Comparison of ENCODE assay signal across 17 cellular contexts in the genomic region with DNA sequence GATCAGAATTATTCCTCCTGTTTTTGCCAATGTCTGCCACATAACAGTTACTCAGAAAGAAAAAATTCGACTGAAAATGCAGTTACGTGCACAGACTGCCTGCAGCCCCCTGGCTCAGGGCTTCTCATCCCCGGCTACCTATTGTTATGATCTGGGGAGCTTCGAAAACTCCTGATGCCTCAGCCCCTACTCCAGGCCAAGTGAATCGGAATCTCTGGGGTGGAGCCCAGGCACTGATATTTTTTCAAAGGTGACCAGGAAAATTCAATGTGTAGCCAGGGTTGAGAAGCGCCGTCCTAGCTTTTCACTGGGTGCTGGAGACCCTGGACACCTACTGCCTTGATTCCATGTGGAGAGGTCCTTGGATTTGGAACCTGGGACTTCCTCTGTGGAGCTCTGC. TPM values are rescaled to one million over a fixed set of nuclear protein-coding genes. Genes with fewer than 3 reads are reported as not detected.
DNase-seq lines count a peak whose midpoint lies in the region; ATAC-seq, FAIRE-seq and TF ChIP-seq lines count a peak whose summit lies in the region.
"Had no signal": no experiment of that assay in that cellular context is flagged by ENCODE, and none has a peak within 500 bp of the region (broad histone marks: within the 10 kb centered on the region; RNA-seq: fewer than 3 reads in every experiment).

No MANE protein-coding gene starts in this region.

- no peaks in the 10 kb centered on the region for H3K79me2 ChIP-seq in astrocyte (ENCODE audit: insufficient read depth, low read length)

- no peaks in the 10 kb centered on the region for H3K9me3 Mint-ChIP-seq in activated CD8-positive, alpha-beta T cell treated with anti-CD3 and anti-CD28 coated beads, Interleukin-2, amount 10 ng/mL, durations not matched to agents 7 days and 5 days (ENCODE audit: insufficient read depth)
- H3K9me3 Mint-ChIP-seq in activated CD8-positive, alpha-beta T cell treated with anti-CD3 and anti-CD28 coated beads for 36 hours: no peaks in the 10 kb centered on the region
- no peaks in the 10 kb centered on the region for H3K9me3 Mint-ChIP-seq in CD8-positive, alpha-beta memory T cell
- H3K9me3 Mint-ChIP-seq in astrocyte (ENCODE audit: unreplicated experiment) (no peaks in the 10 kb centered on the region), T-cell (no peaks in the 10 kb centered on the region)
- H3K9me3 Mint-ChIP-seq: CD4-positive, CD25-positive, alpha-beta regulatory T cell had no signal

- H3K4me2 ChIP-seq in astrocyte (ENCODE audit: low read length): no peak overlapping the region
- H3K4me2 ChIP-seq: BLaER1 treated with 17β-estradiol and CSF1 and Interleukin-3, amounts not matched to agents 10 nM and 100 nM had no signal

- H3K36me3 ChIP-seq in CD8-positive, alpha-beta memory T cell (ENCODE audit: insufficient read depth, low read length): no peaks in the 10 kb centered on the region
- H3K36me3 ChIP-seq in astrocyte (ENCODE audit: insufficient read depth, low read length): no peaks in the 10 kb centered on the region
- H3K36me3 ChIP-seq in esophagus muscularis mucosa: peaks cover 0 to 5% (median 1%) of the 10 kb centered on the region in 4 donors
- H3K36me3 ChIP-seq: BLaER1 treated with 17β-estradiol and CSF1 and Interleukin-3, amounts not matched to agents 10 nM and 100 nM had no signal

- peak overlapping the region; percentile 44 for H3K27ac Mint-ChIP-seq in activated CD8-positive, alpha-beta T cell treated with anti-CD3 and anti-CD28 coated beads, Interleukin-2, amount 10 ng/mL, durations not matched to agents 7 days and 5 days
- H3K27ac Mint-ChIP-seq in activated CD8-positive, alpha-beta T cell treated with anti-CD3 and anti-CD28 coated beads for 36 hours: no peak overlapping the region
- H3K27ac Mint-ChIP-seq in CD8-positive, alpha-beta memory T cell: peak overlapping the region in 5 of 8 donors; percentile 21 to 83 (median 72)
- no peak overlapping the region for H3K27ac Mint-ChIP-seq in astrocyte (ENCODE audit: unreplicated experiment)
- H3K27ac Mint-ChIP-seq in T-cell: peak overlapping the region in 1 of 2 donors; percentile 30

- intact Hi-C loops in activated CD8-positive, alpha-beta T cell treated with anti-CD3 and anti-CD28 coated beads for 36 hours (cut with micrococcal nuclease): loop anchor here (10.0 kb wide), 1 partner anchor 198 kb away; no protein-coding TSS in a partner anchor
- intact Hi-C loops in esophagus muscularis mucosa (cut with DNase I): loop anchor here (10.0 kb wide), 1 partner anchor 128 kb away; no protein-coding TSS in a partner anchor

- no peak for ATAC-seq in activated CD8-positive, alpha-beta T cell treated with anti-CD3 and anti-CD28 coated beads, Interleukin-2, amount 10 ng/mL, durations not matched to agents 7 days and 5 days
- no peak for ATAC-seq in activated CD8-positive, alpha-beta T cell treated with anti-CD3 and anti-CD28 coated beads for 36 hours
- ATAC-seq in GM19324 (IDR thresholded peaks at IDR 0.05; ENCODE audit: low FRiP score, unreplicated experiment) (no peak), T-cell (replicated peaks in 1 of 4) (no peak)
- ATAC-seq: GM12878 had no signal

- H3K27me3 Mint-ChIP-seq in activated CD8-positive, alpha-beta T cell treated with anti-CD3 and anti-CD28 coated beads, Interleukin-2, amount 10 ng/mL, durations not matched to agents 7 days and 5 days (ENCODE audit: low read depth): no peaks in the 10 kb centered on the region
- peaks cover 7% of the 10 kb centered on the region for H3K27me3 Mint-ChIP-seq in activated CD8-positive, alpha-beta T cell treated with anti-CD3 and anti-CD28 coated beads for 36 hours
- H3K27me3 Mint-ChIP-seq in CD8-positive, alpha-beta memory T cell: no peaks in the 10 kb centered on the region
- H3K27me3 Mint-ChIP-seq in astrocyte (ENCODE audit: low read depth, unreplicated experiment) (peaks cover 70% of the 10 kb centered on the region), T-cell (peaks cover 0 to 3% of the 10 kb centered on the region in 2 donors)

- no peak for TF ChIP-seq POLR2A in esophagus muscularis mucosa (IDR thresholded peaks at IDR 0.05; ENCODE audit: low read depth)

- WGBS in esophagus muscularis mucosa: 89% methylated on average over 7 of the region's 7 CpGs

- H2AFZ ChIP-seq in astrocyte (ENCODE audit: low read depth, low read length): no peak overlapping the region
- H2AFZ ChIP-seq: GM23248 had no signal

- peaks cover 73% of the 10 kb centered on the region for H3K4me1 ChIP-seq in CD8-positive, alpha-beta memory T cell (ENCODE audit: insufficient read depth, low read length)
- no peaks in the 10 kb centered on the region for H3K4me1 ChIP-seq in astrocyte (ENCODE audit: insufficient read depth, low read length)
- H3K4me1 ChIP-seq in esophagus muscularis mucosa: peaks cover 0 to 11% (median 5%) of the 10 kb centered on the region in 4 donors

- DNase-seq in activated CD8-positive, alpha-beta T cell treated with anti-CD3 and anti-CD28 coated beads, Interleukin-2, amount 10 ng/mL, durations not matched to agents 7 days and 5 days: no peak
- no peak for DNase-seq in activated CD8-positive, alpha-beta T cell treated with anti-CD3 and anti-CD28 coated beads for 36 hours
- DNase-seq in CD8-positive, alpha-beta memory T cell: no peak
- DNase-seq in astrocyte (ENCODE audit: low read depth) (no peak), esophagus muscularis mucosa (ENCODE audit: extremely low spot score) (peak; percentile 80), T-cell (no peak)
- DNase-seq in activated CD4-positive, CD25-positive, alpha-beta regulatory T cell treated with anti-CD3 and anti-CD28 coated beads, Interleukin-2, amount 50 U/mL, for 72 hours: no peak
- DNase-seq: ACHN; Calu3; CD4-positive, CD25-positive, alpha-beta regulatory T cell; DMS 273 treated with DMSO at 0.1 percent for 48 hours; GM23248; H7 had no signal

- H3K4me3 ChIP-seq in CD8-positive, alpha-beta memory T cell (ENCODE audit: low read length): no peak overlapping the region
- H3K4me3 ChIP-seq in astrocyte (ENCODE audit: insufficient read depth, low read depth, low read length): no peak overlapping the region
- H3K4me3 ChIP-seq in esophagus muscularis mucosa: no peak overlapping the region
- H3K4me3 ChIP-seq: BLaER1 treated with 17β-estradiol and CSF1 and Interleukin-3, amounts not matched to agents 10 nM and 100 nM; GM12878; GM23248 had no signal

- FAIRE-seq in astrocyte (lab: Jason Lieb, UNC): no peak
- FAIRE-seq: GM12878, GM18507 had no signal

- CTCF ChIA-PET in activated CD8-positive, alpha-beta T cell treated with anti-CD3 and anti-CD28 coated beads, Interleukin-2, amount 10 ng/mL, durations not matched to agents 7 days and 5 days (lab: Charles Lee): interaction anchor here (1.3 to 4.9 kb wide), 3 partner anchors 10 to 404 kb away, joined by 4 to 62 read pairs (median 23); a partner anchor contains a TSS
- CTCF ChIA-PET in activated CD8-positive, alpha-beta T cell treated with anti-CD3 and anti-CD28 coated beads for 36 hours (lab: Charles Lee): interaction anchor here (0.9 to 2.0 kb wide), 2 partner anchors 16 to 404 kb away, joined by 3 to 16 read pairs; no protein-coding TSS in a partner anchor
- CTCF ChIA-PET in CD8-positive, alpha-beta memory T cell (lab: Charles Lee): interaction anchor here (1.0 to 6.9 kb wide), 4 partner anchors 9 to 407 kb away, joined by 3 to 61 read pairs (median 6); a partner anchor contains a TSS
- CTCF ChIA-PET in T-cell (lab: Charles Lee): no interaction called here

- H3K4me1 Mint-ChIP-seq in activated CD8-positive, alpha-beta T cell treated with anti-CD3 and anti-CD28 coated beads, Interleukin-2, amount 10 ng/mL, durations not matched to agents 7 days and 5 days (ENCODE audit: low read depth): peaks cover 83% of the 10 kb centered on the region
- peaks cover 62% of the 10 kb centered on the region for H3K4me1 Mint-ChIP-seq in activated CD8-positive, alpha-beta T cell treated with anti-CD3 and anti-CD28 coated beads for 36 hours (ENCODE audit: low read depth)
- H3K4me1 Mint-ChIP-seq in CD8-positive, alpha-beta memory T cell: peaks cover 70 to 82% (median 78%) of the 10 kb centered on the region in 3 donors
- H3K4me1 Mint-ChIP-seq in astrocyte (ENCODE audit: low read depth, unreplicated experiment) (peaks cover 2% of the 10 kb centered on the region), T-cell (peaks cover 80 to 88% (median 80%) of the 10 kb centered on the region in 3 donors)

- H3K9ac ChIP-seq in astrocyte (ENCODE audit: low read length): no peak overlapping the region
- H3K9ac ChIP-seq: BLaER1 treated with 17β-estradiol and CSF1 and Interleukin-3, amounts not matched to agents 10 nM and 100 nM; GM23248 had no signal

- no peak overlapping the region for H3K4me3 Mint-ChIP-seq in activated CD8-positive, alpha-beta T cell treated with anti-CD3 and anti-CD28 coated beads, Interleukin-2, amount 10 ng/mL, durations not matched to agents 7 days and 5 days
- H3K4me3 Mint-ChIP-seq in activated CD8-positive, alpha-beta T cell treated with anti-CD3 and anti-CD28 coated beads for 36 hours: no peak overlapping the region
- peak overlapping the region in 6 of 7 donors; percentile 15 to 88 (median 44) for H3K4me3 Mint-ChIP-seq in CD8-positive, alpha-beta memory T cell
- peak overlapping the region; percentile 21 for H3K4me3 Mint-ChIP-seq in astrocyte (ENCODE audit: unreplicated experiment)
- peak overlapping the region in 1 of 3 donors; percentile 41 for H3K4me3 Mint-ChIP-seq in T-cell

- POLR2A ChIA-PET in activated CD8-positive, alpha-beta T cell treated with anti-CD3 and anti-CD28 coated beads, Interleukin-2, amount 10 ng/mL, durations not matched to agents 7 days and 5 days (lab: Charles Lee): no interaction called here
- POLR2A ChIA-PET in activated CD8-positive, alpha-beta T cell treated with anti-CD3 and anti-CD28 coated beads for 36 hours (lab: Charles Lee): no interaction called here
- POLR2A ChIA-PET in CD8-positive, alpha-beta memory T cell (lab: Charles Lee): no interaction called here
- POLR2A ChIA-PET in T-cell (lab: Charles Lee): no interaction called here

- H3K27ac ChIP-seq in CD8-positive, alpha-beta memory T cell (ENCODE audit: low read depth, low read length): no peak overlapping the region
- no peak overlapping the region for H3K27ac ChIP-seq in astrocyte (ENCODE audit: low read depth, low read length)
- H3K27ac ChIP-seq in esophagus muscularis mucosa (replicated peaks in 1 of 4): no peak overlapping the region
- H3K27ac ChIP-seq: BLaER1 treated with 17β-estradiol and CSF1 and Interleukin-3, amounts not matched to agents 10 nM and 100 nM; GM23248 had no signal

- no peaks in the 10 kb centered on the region for H3K9me3 ChIP-seq in CD8-positive, alpha-beta memory T cell (ENCODE audit: low read length)
- H3K9me3 ChIP-seq in astrocyte (ENCODE audit: insufficient read depth, low read depth, low read length) (no peaks in the 10 kb centered on the region), esophagus muscularis mucosa (no peaks in the 10 kb centered on the region)
- H3K9me3 ChIP-seq: BLaER1 treated with 17β-estradiol and CSF1 and Interleukin-3, amounts not matched to agents 10 nM and 100 nM had no signal

- TF ChIP-seq CTCF in activated CD8-positive, alpha-beta T cell treated with anti-CD3 and anti-CD28 coated beads for 36 hours (IDR thresholded peaks at IDR 0.05): no peak
- TF ChIP-seq CTCF in astrocyte (IDR thresholded peaks at IDR 0.05; ENCODE audit: insufficient read depth, low read depth, low read length) (no peak), esophagus muscularis mucosa (IDR thresholded peaks at IDR 0.05) (no peak)

- H4K20me1 ChIP-seq in astrocyte (ENCODE audit: insufficient read depth, low read length): no peaks in the 10 kb centered on the region

- H3K36me3 Mint-ChIP-seq in activated CD8-positive, alpha-beta T cell treated with anti-CD3 and anti-CD28 coated beads, Interleukin-2, amount 10 ng/mL, durations not matched to agents 7 days and 5 days (ENCODE audit: low read depth): peaks cover 7% of the 10 kb centered on the region
- H3K36me3 Mint-ChIP-seq in activated CD8-positive, alpha-beta T cell treated with anti-CD3 and anti-CD28 coated beads for 36 hours (ENCODE audit: low read depth): no peaks in the 10 kb centered on the region
- H3K36me3 Mint-ChIP-seq in CD8-positive, alpha-beta memory T cell: no peaks in the 10 kb centered on the region
- H3K36me3 Mint-ChIP-seq in astrocyte (ENCODE audit: low read depth, unreplicated experiment) (peaks cover 4% of the 10 kb centered on the region), T-cell (no peaks in the 10 kb centered on the region)

- no peak for TF ChIP-seq EP300 in esophagus muscularis mucosa (IDR thresholded peaks at IDR 0.05)

- no peaks in the 10 kb centered on the region for H3K27me3 ChIP-seq in CD8-positive, alpha-beta memory T cell (ENCODE audit: insufficient read depth, low read length, poor library complexity, severe bottlenecking)
- H3K27me3 ChIP-seq in astrocyte (ENCODE audit: insufficient read depth, low read length) (peaks cover 2% of the 10 kb centered on the region), esophagus muscularis mucosa (no peaks in the 10 kb centered on the region)

RNA-seq across cellular contexts. Expression of a gene that starts 8.5 kb away (rescaled TPM):
- total RNA-seq in activated CD8-positive, alpha-beta T cell treated with anti-CD3 and anti-CD28 coated beads, Interleukin-2, amount 10 ng/mL, durations not matched to agents 7 days and 5 days: 1 to 10 TPM; 5.1 to 6.0 TPM
- 1 to 10 TPM in 1 of 2 experiments, under 1 TPM in 1; 0.60 to 1.5 TPM for total RNA-seq in activated CD8-positive, alpha-beta T cell treated with anti-CD3 and anti-CD28 coated beads for 36 hours
- 1 to 10 TPM; 1.2 to 1.9 TPM for total RNA-seq in CD8-positive, alpha-beta memory T cell
- 2.3 TPM for polyA plus RNA-seq in CD8-positive, alpha-beta memory T cell
- total RNA-seq in astrocyte: 0.14 and 0.27 TPM in 2 replicates
- 10 to 100 TPM in 1 of 4 donors, 1 to 10 TPM in 3; 5.3 to 12.0 (median 6.6) TPM for total RNA-seq in esophagus muscularis mucosa
- 10 to 100 TPM in 4 of 5 donors, 1 to 10 TPM in 1; 8.9 to 17.8 (median 11.6) TPM for total RNA-seq in T-cell
- total RNA-seq: GM23248 had no signal
- polyA plus RNA-seq: GM23248 had no signal

Comparison
In these comparisons a context has a peak if more than half of its experiments do, and no peak if none do; other contexts are left out.
1. H3K27ac Mint-ChIP-seq: peak in activated CD8-positive, alpha-beta T cell treated with anti-CD3 and anti-CD28 coated beads, Interleukin-2, amount 10 ng/mL, durations not matched to agents 7 days and 5 days (single experiment) and CD8-positive, alpha-beta memory T cell (5 of 8); none in activated CD8-positive, alpha-beta T cell treated with anti-CD3 and anti-CD28 coated beads for 36 hours (single experiment) and astrocyte (single experiment).
2. H3K4me3 Mint-ChIP-seq: peak in CD8-positive, alpha-beta memory T cell (6 of 7) and astrocyte (single experiment); none in activated CD8-positive, alpha-beta T cell treated with anti-CD3 and anti-CD28 coated beads, Interleukin-2, amount 10 ng/mL, durations not matched to agents 7 days and 5 days (single experiment) and activated CD8-positive, alpha-beta T cell treated with anti-CD3 and anti-CD28 coated beads for 36 hours (single experiment).
3. CTCF ChIA-PET loops: an anchor here in activated CD8-positive, alpha-beta T cell treated with anti-CD3 and anti-CD28 coated beads, Interleukin-2, amount 10 ng/mL, durations not matched to agents 7 days and 5 days (1.3 to 4.9 kb wide), activated CD8-positive, alpha-beta T cell treated with anti-CD3 and anti-CD28 coated beads for 36 hours (0.9 to 2.0 kb wide) and CD8-positive, alpha-beta memory T cell (1.0 to 6.9 kb wide); none called in T-cell.